In the genomic region with DNA sequence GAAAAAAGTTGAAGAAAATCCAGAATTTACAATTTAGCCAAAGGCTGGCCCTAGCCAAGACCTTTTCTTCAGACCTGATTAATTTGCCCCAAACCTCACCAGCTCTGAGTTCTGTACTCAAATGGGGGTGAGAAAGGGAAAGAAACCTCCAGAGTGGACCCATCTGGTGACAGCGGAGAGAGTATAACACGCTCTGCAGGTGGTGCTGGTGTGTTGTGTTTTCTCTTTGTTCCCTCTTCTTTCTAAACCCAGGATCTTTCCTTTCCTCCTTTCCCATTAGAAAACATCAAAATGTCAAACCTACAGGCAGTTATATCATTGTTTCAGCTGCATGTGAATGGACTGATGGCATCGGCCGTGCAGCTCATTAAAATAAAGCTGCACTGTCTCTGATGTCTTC, we compare ENCODE assay signal across 1 cellular context.
TF ChIP-seq lines count a peak whose summit lies in the region.

No MANE protein-coding gene starts in this region.

TF ChIP-seq in endothelial cell of umbilical vein, 7 proteins besides CTCF, POLR2A, EP300 and RAD21 (continued from another document):
- no peak for TF ChIP-seq EZH2 (IDR thresholded peaks at IDR 0.05; ENCODE audit: borderline replicate concordance, low read depth, low read length, severe bottlenecking)
- TF ChIP-seq POLR2AphosphoS5 (IDR thresholded peaks at IDR 0.05; ENCODE audit: insufficient read depth, low read depth, low read length), result no peak
- TF ChIP-seq GATA2 (IDR thresholded peaks at IDR 0.05; ENCODE audit: insufficient read depth, insufficient read length, low read depth, low read length), result no peak
- TF ChIP-seq MYC (IDR thresholded peaks at IDR 0.05; ENCODE audit: low read depth, low read length), result no peak
- no peak for TF ChIP-seq JUN (IDR thresholded peaks at IDR 0.05; ENCODE audit: borderline replicate concordance, insufficient read depth, insufficient read length, low read depth)
